ENCODE assay signal across 1 cellular context in the genomic region with DNA sequence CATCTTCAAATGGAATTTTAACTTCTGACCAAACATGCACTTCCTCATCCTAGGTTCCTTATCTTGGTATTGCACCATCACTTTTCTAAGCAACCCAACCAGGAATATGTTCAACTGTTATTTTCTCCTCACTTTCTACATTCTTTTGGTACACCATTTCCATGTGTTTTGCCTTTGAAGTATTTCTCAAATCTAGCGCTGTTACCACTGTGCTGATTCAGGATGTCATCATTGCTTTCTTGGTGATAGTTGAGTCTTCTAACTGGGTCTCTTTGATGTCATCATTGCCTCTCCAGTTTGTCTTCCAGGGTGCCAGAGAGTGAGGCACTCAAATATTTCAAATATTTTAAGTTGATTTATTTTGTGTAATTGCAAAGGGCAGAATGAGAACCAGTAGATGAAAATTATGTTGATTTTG.
TF ChIP-seq lines count a peak whose summit lies in the region.

No MANE protein-coding gene starts in this region.

TF ChIP-seq in SK-N-SH, 30 proteins besides CTCF, POLR2A, EP300 and RAD21 (continued from another document):
- TF ChIP-seq, protein P1, sequence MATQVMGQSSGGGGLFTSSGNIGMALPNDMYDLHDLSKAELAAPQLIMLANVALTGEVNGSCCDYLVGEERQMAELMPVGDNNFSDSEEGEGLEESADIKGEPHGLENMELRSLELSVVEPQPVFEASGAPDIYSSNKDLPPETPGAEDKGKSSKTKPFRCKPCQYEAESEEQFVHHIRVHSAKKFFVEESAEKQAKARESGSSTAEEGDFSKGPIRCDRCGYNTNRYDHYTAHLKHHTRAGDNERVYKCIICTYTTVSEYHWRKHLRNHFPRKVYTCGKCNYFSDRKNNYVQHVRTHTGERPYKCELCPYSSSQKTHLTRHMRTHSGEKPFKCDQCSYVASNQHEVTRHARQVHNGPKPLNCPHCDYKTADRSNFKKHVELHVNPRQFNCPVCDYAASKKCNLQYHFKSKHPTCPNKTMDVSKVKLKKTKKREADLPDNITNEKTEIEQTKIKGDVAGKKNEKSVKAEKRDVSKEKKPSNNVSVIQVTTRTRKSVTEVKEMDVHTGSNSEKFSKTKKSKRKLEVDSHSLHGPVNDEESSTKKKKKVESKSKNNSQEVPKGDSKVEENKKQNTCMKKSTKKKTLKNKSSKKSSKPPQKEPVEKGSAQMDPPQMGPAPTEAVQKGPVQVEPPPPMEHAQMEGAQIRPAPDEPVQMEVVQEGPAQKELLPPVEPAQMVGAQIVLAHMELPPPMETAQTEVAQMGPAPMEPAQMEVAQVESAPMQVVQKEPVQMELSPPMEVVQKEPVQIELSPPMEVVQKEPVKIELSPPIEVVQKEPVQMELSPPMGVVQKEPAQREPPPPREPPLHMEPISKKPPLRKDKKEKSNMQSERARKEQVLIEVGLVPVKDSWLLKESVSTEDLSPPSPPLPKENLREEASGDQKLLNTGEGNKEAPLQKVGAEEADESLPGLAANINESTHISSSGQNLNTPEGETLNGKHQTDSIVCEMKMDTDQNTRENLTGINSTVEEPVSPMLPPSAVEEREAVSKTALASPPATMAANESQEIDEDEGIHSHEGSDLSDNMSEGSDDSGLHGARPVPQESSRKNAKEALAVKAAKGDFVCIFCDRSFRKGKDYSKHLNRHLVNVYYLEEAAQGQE (IDR thresholded peaks at IDR 0.05; ENCODE audit: low read depth, low read length) = no peak
- no peak for TF ChIP-seq RCOR1 (IDR thresholded peaks at IDR 0.05; ENCODE audit: low read length)
